8 cellular contexts compared by ENCODE assay signal in genomic region chr2:231640646-231641111, GRCh38.
A peak's percentile ranks its signal among the peaks of the same experiment; 100 is the strongest.
DNase-seq lines count a peak whose midpoint lies in the region; ATAC-seq and TF ChIP-seq lines count a peak whose summit lies in the region.

No MANE protein-coding gene starts in this region.

- no peak for ATAC-seq in HG03175 (IDR thresholded peaks at IDR 0.05; ENCODE audit: unreplicated experiment)
- no peak for ATAC-seq in activated CD4-positive, CD25-positive, alpha-beta regulatory T cell treated with anti-CD3 and anti-CD28 coated beads, Interleukin-2, amount 50 U/mL, for 24 hours

- H3K4me3 ChIP-seq in astrocyte of the spinal cord (ENCODE audit: low read depth, low read length), result no peak overlapping the region

- DNase-seq in MV-4-11 (lab: John Stamatoyannopoulos, UW) (peak; percentile 83), astrocyte of the spinal cord (ENCODE audit: low read depth, low spot score) (peak; percentile 32), kidney tubule cell (ENCODE audit: low spot score) (peak; percentile 38), substantia nigra (lab: John Stamatoyannopoulos, UW) (peak in 18 of 49 donors; percentile 5 to 48 (median 28)), T-helper 1 cell (no peak), inferior parietal cortex (ENCODE audit: extremely low spot score) (no peak)

- peak overlapping the region; percentile 7 for H3K27ac ChIP-seq in substantia nigra (ENCODE audit: low read depth, low read length, poor library complexity, severe bottlenecking)

- in situ Hi-C loops in astrocyte of the spinal cord (cut with HindIII; ENCODE audit: low sequenced_read_pairs), result no loop called here

- TF ChIP-seq CTCF in astrocyte of the spinal cord (IDR thresholded peaks at IDR 0.05; ENCODE audit: low read depth, low read length), result no peak

Comparison
In these comparisons a context has a peak if more than half of its experiments do, and no peak if none do; other contexts are left out.
1. DNase-seq: peak in MV-4-11 (single experiment), astrocyte of the spinal cord (single experiment) and kidney tubule cell (single experiment); none in T-helper 1 cell (0 of 5) and inferior parietal cortex (single experiment).